Comparison of ENCODE assay signal across 9 cellular contexts in genomic region chr20:35662541-35662940, GRCh38. TPM values are rescaled to one million over a fixed set of nuclear protein-coding genes. Genes with fewer than 3 reads are reported as not detected.
DNase-seq lines count a peak whose midpoint lies in the region; ATAC-seq and TF ChIP-seq lines count a peak whose summit lies in the region.
"Had no signal": no experiment of that assay in that cellular context is flagged by ENCODE, and none has a peak within 500 bp of the region (broad histone marks: within the 10 kb centered on the region; RNA-seq: fewer than 3 reads in every experiment).

No MANE protein-coding gene starts in this region.

- peak overlapping the region; percentile 67 for H3K4me3 ChIP-seq in fibroblast of pulmonary artery (replicated peaks; ENCODE audit: low read depth, low read length)
- peak overlapping the region in 1 of 2 donors; percentile 91 for H3K4me3 ChIP-seq in neuronal stem cell (ENCODE audit: low read length in 2 of 2)

- no peak overlapping the region for H2BK12ac ChIP-seq in neuronal stem cell (ENCODE audit: low read length)

- no peak overlapping the region for H4K8ac ChIP-seq in neuronal stem cell (ENCODE audit: low read depth, low read length)

- ATAC-seq in WTC11 (no peak), HG03095 (IDR thresholded peaks at IDR 0.05; ENCODE audit: unreplicated experiment) (no peak)
- ATAC-seq in stimulated activated memory B cell treated with anti-CD40 and anti-IgM and Interleukin-4, amounts not matched to agents 10 μg/mL and 1 μg/mL and 100 μg/mL, for 72 hours: no peak

- no peak overlapping the region for H3K23ac ChIP-seq in neuronal stem cell (ENCODE audit: low read depth, low read length, poor library complexity)

- peaks cover 3 to 7% of the 10 kb centered on the region in 2 donors for H3K4me1 ChIP-seq in neuronal stem cell (ENCODE audit: control insufficient read depth in 2 of 2, insufficient read depth in 1 of 2, low read depth in 1 of 2, low read length in 2 of 2)

- no peak overlapping the region for H3K4me2 ChIP-seq in neuronal stem cell (ENCODE audit: insufficient read depth, low read length, poor library complexity, severe bottlenecking)

- peaks cover 0 to 13% of the 10 kb centered on the region in 2 donors for H3K9me3 ChIP-seq in neuronal stem cell (replicated peaks in 1 of 2; ENCODE audit: control insufficient read depth in 2 of 2, insufficient read depth in 1 of 2, low read depth in 1 of 2, low read length in 2 of 2)

- TF ChIP-seq CTCF in WTC11 (IDR thresholded peaks at IDR 0.05) (no peak), fibroblast of pulmonary artery (IDR thresholded peaks at IDR 0.05; ENCODE audit: low read length, missing control alignments) (no peak)

- H2AK5ac ChIP-seq in neuronal stem cell (ENCODE audit: low read depth, low read length): no peak overlapping the region

- H3K27ac ChIP-seq in neuronal stem cell (replicated peaks; ENCODE audit: low read length): no peak overlapping the region

- no CpG with 5 or more reads among the region's 2 CpGs for WGBS in neuronal stem cell (ENCODE audit: extremely low coverage in 2 of 2, insufficient read length in 2 of 2, insufficient replicate concordance in 1 of 2), 2 donors

- H3K36me3 ChIP-seq in neuronal stem cell (replicated peaks in 1 of 2; ENCODE audit: control insufficient read depth in 2 of 2, insufficient read depth in 2 of 2, low read length in 2 of 2): peaks cover 0 to 19% of the 10 kb centered on the region in 2 donors

- POLR2A ChIA-PET in WTC11 (lab: Charles Lee): no interaction called here

- H3K18ac ChIP-seq in neuronal stem cell (ENCODE audit: low read length): no peak overlapping the region

- no peak overlapping the region for H2BK120ac ChIP-seq in neuronal stem cell (ENCODE audit: low read depth, low read length)

- no peak overlapping the region for H3K4ac ChIP-seq in neuronal stem cell (ENCODE audit: low read length)

- H3K4me1 Mint-ChIP-seq in WTC11: peaks cover 48% of the 10 kb centered on the region
- peaks cover 60% of the 10 kb centered on the region for H3K4me1 Mint-ChIP-seq in stimulated activated memory B cell treated with anti-CD40 and anti-IgM and Interleukin-4, amounts not matched to agents 10 μg/mL and 1 μg/mL and 100 μg/mL, for 72 hours

- peak overlapping the region; percentile 96 for H3K4me3 Mint-ChIP-seq in WTC11
- H3K4me3 Mint-ChIP-seq in stimulated activated memory B cell treated with anti-CD40 and anti-IgM and Interleukin-4, amounts not matched to agents 10 μg/mL and 1 μg/mL and 100 μg/mL, for 72 hours: peak overlapping the region; percentile 86

- DNase-seq in activated CD4-positive, alpha-beta T cell treated with anti-CD3 and anti-CD28 coated beads for 48 hours: peak; percentile 32
- no peak for DNase-seq in activated CD4-positive, alpha-beta T cell treated with anti-CD3 and anti-CD28 coated beads for 4 hours
- no peak for DNase-seq in WTC11 (ENCODE audit: low spot score)
- DNase-seq in fibroblast of pulmonary artery (ENCODE audit: low read depth): no peak
- no peak for DNase-seq in neuronal stem cell (ENCODE audit: low spot score)
- DNase-seq in amniotic stem cell (lab: John Stamatoyannopoulos, UW): no peak
- DNase-seq: NCI-H446 treated with DMSO at 0.1 percent for 48 hours had no signal

- no peak overlapping the region for H4K91ac ChIP-seq in neuronal stem cell (ENCODE audit: low read depth, low read length, poor library complexity)

- no peaks in the 10 kb centered on the region for H3K79me1 ChIP-seq in neuronal stem cell (ENCODE audit: low read depth, low read length)

- H2BK5ac ChIP-seq in neuronal stem cell (ENCODE audit: low read length): no peak overlapping the region

- peak overlapping the region; percentile 32; the same call in 1 of the 2 replicates for H3K27ac Mint-ChIP-seq in WTC11
- H3K27ac Mint-ChIP-seq in stimulated activated memory B cell treated with anti-CD40 and anti-IgM and Interleukin-4, amounts not matched to agents 10 μg/mL and 1 μg/mL and 100 μg/mL, for 72 hours: peak overlapping the region; percentile 96

- no peaks in the 10 kb centered on the region for H3K9me3 Mint-ChIP-seq in WTC11
- no peaks in the 10 kb centered on the region for H3K9me3 Mint-ChIP-seq in stimulated activated memory B cell treated with anti-CD40 and anti-IgM and Interleukin-4, amounts not matched to agents 10 μg/mL and 1 μg/mL and 100 μg/mL, for 72 hours

- H3K27me3 Mint-ChIP-seq in WTC11 (ENCODE audit: low read depth): no peaks in the 10 kb centered on the region
- no peaks in the 10 kb centered on the region for H3K27me3 Mint-ChIP-seq in stimulated activated memory B cell treated with anti-CD40 and anti-IgM and Interleukin-4, amounts not matched to agents 10 μg/mL and 1 μg/mL and 100 μg/mL, for 72 hours

- no peak overlapping the region for H2BK15ac ChIP-seq in neuronal stem cell (ENCODE audit: low read length)

- H2AFZ ChIP-seq in neuronal stem cell (ENCODE audit: low read length): no peak overlapping the region

- H3K36me3 Mint-ChIP-seq in WTC11: no peaks in the 10 kb centered on the region
- H3K36me3 Mint-ChIP-seq in stimulated activated memory B cell treated with anti-CD40 and anti-IgM and Interleukin-4, amounts not matched to agents 10 μg/mL and 1 μg/mL and 100 μg/mL, for 72 hours: peaks cover 6% of the 10 kb centered on the region

- CTCF ChIA-PET in WTC11 (lab: Charles Lee): no interaction called here

- H3K27me3 ChIP-seq in neuronal stem cell (ENCODE audit: control insufficient read depth in 3 of 3, insufficient read depth in 3 of 3, low read depth in 1 of 3, low read length in 3 of 3): no peaks in the 10 kb centered on the region

- no peak overlapping the region for H3K9ac ChIP-seq in neuronal stem cell (ENCODE audit: low read depth, low read length, poor library complexity)

- no peak overlapping the region for H3K14ac ChIP-seq in neuronal stem cell (ENCODE audit: low read length)

TF ChIP-seq in WTC11, 78 proteins besides CTCF, POLR2A, EP300 and RAD21 (continues in another document):
- TF ChIP-seq CDX4 (CRISPR knock-in tag; IDR thresholded peaks at IDR 0.05; ENCODE audit: borderline replicate concordance): no peak
- no peak for TF ChIP-seq ESRRA (CRISPR knock-in tag; IDR thresholded peaks at IDR 0.05; ENCODE audit: borderline replicate concordance)
- no peak for TF ChIP-seq HMGA2 (CRISPR knock-in tag; IDR thresholded peaks at IDR 0.05)
- TF ChIP-seq AR (CRISPR knock-in tag; IDR thresholded peaks at IDR 0.05): no peak

RNA-seq across cellular contexts. Expression of gene CPNE1, which starts 2.2 kb away (rescaled TPM):
- total RNA-seq in WTC11 (2021): 287 to 312 TPM (median 299 TPM) in 3 replicates
- polyA plus RNA-seq in neuronal stem cell (2013, experiment 1 of 2): 191 TPM
- 176 TPM for polyA plus RNA-seq in neuronal stem cell (2013, experiment 2 of 2)

RNA-seq across cellular contexts. Expression of gene RBM12, which starts 2.2 kb away (rescaled TPM):
- total RNA-seq in WTC11 (2021): 125 to 163 TPM (median 160 TPM) in 3 replicates
- polyA plus RNA-seq in neuronal stem cell (2013, experiment 1 of 2): 127 TPM
- polyA plus RNA-seq in neuronal stem cell (2013, experiment 2 of 2): 126 TPM

RNA-seq across cellular contexts. Expression of gene NFS1, which starts 36.6 kb away (rescaled TPM):
- total RNA-seq in WTC11 (2021): 36.1 to 39.8 TPM (median 36.8 TPM) in 3 replicates
- polyA plus RNA-seq in neuronal stem cell (2013, experiment 1 of 2): 11.1 TPM
- 11.3 TPM for polyA plus RNA-seq in neuronal stem cell (2013, experiment 2 of 2)

RNA-seq across cellular contexts. Expression of gene ROMO1, which starts 36.7 kb away (rescaled TPM):
- 213 to 249 TPM (median 245 TPM) in 3 replicates for total RNA-seq in WTC11 (2021)
- polyA plus RNA-seq in neuronal stem cell (2013, experiment 1 of 2): 474 TPM
- polyA plus RNA-seq in neuronal stem cell (2013, experiment 2 of 2): 476 TPM

RNA-seq across cellular contexts. Expression of gene SPAG4, which starts 46.9 kb away (rescaled TPM):
- 3.5 to 8.6 TPM (median 8.4 TPM) in 3 replicates for total RNA-seq in WTC11 (2021)
- 3.1 TPM for polyA plus RNA-seq in neuronal stem cell (2013, experiment 1 of 2)
- polyA plus RNA-seq in neuronal stem cell (2013, experiment 2 of 2): 3.2 TPM
